15 cellular contexts compared by ENCODE assay signal in genomic region chr7:84497873-84498272, GRCh38.
DNase-seq lines count a peak whose midpoint lies in the region; ATAC-seq, FAIRE-seq and TF ChIP-seq lines count a peak whose summit lies in the region.
"Had no signal": no experiment of that assay in that cellular context is flagged by ENCODE, and none has a peak within 500 bp of the region (broad histone marks: within the 10 kb centered on the region; RNA-seq: fewer than 3 reads in every experiment).

No MANE protein-coding gene starts in this region.

- TF ChIP-seq CTCF in right atrium auricular region (IDR thresholded peaks at IDR 0.05) = no peak
- TF ChIP-seq CTCF in fibroblast of villous mesenchyme (IDR thresholded peaks at IDR 0.05; ENCODE audit: insufficient read depth, low read depth, low read length) = no peak

- no peak overlapping the region for H3K27ac ChIP-seq in right atrium auricular region
- H3K27ac ChIP-seq: Peyer's patch had no signal

- H3K4me1 ChIP-seq in right atrium auricular region = no peaks in the 10 kb centered on the region
- H3K4me1 ChIP-seq: Peyer's patch had no signal

- ATAC-seq in Right ventricle myocardium superior (ENCODE audit: poor library complexity) (peak; percentile 57), HG02885 (IDR thresholded peaks at IDR 0.05; ENCODE audit: poor library complexity, unreplicated experiment) (no peak), HG03045 (IDR thresholded peaks at IDR 0.05; ENCODE audit: unreplicated experiment) (no peak), GM19455 (IDR thresholded peaks at IDR 0.05; ENCODE audit: unreplicated experiment) (no peak)

- no peak for DNase-seq in Right ventricle myocardium superior
- no peak for DNase-seq in right atrium auricular region (ENCODE audit: low spot score)
- DNase-seq in SK-MEL-5 (ENCODE audit: low read depth, low spot score) = peak; percentile 28
- peak; percentile 26 for DNase-seq in fibroblast of villous mesenchyme (ENCODE audit: low read depth)
- no peak for DNase-seq in urothelium cell line (ENCODE audit: low spot score)
- DNase-seq: 8988T, Karpas-422, MM.1S, NCI-H187 treated with DMSO at 0.1 percent for 48 hours, Peyer's patch, SIG-M5 had no signal

- H3K9me3 ChIP-seq in right atrium auricular region = no peaks in the 10 kb centered on the region
- H3K9me3 ChIP-seq: Peyer's patch had no signal

- H3K36me3 ChIP-seq in right atrium auricular region = no peaks in the 10 kb centered on the region
- H3K36me3 ChIP-seq: Peyer's patch had no signal

- H3K4me3 ChIP-seq in right atrium auricular region (no peak overlapping the region), fibroblast of villous mesenchyme (ENCODE audit: low read depth, low read length) (no peak overlapping the region)
- H3K4me3 ChIP-seq: Peyer's patch had no signal

- in situ Hi-C loops in SK-MEL-5 (cut with HindIII; ENCODE audit: low pct_unique_long_range_greater_than_20kb, low sequenced_read_pairs) = no loop called here

- H3K27me3 ChIP-seq in right atrium auricular region = no peaks in the 10 kb centered on the region
- H3K27me3 ChIP-seq: Peyer's patch had no signal

- intact Hi-C loops in Right ventricle myocardium superior (cut with DNase I) = no loop called here

- FAIRE-seq in urothelium cell line (lab: Jason Lieb, UNC) = peak; percentile 67
- FAIRE-seq: GM12891 had no signal

Comparison
In these comparisons a context has a peak if more than half of its experiments do, and no peak if none do; other contexts are left out.
1. DNase-seq: peak in SK-MEL-5 (single experiment) and fibroblast of villous mesenchyme (single experiment); none in Right ventricle myocardium superior (single experiment), right atrium auricular region (single experiment) and urothelium cell line (single experiment).